8 cellular contexts compared by ENCODE assay signal in the genomic region with DNA sequence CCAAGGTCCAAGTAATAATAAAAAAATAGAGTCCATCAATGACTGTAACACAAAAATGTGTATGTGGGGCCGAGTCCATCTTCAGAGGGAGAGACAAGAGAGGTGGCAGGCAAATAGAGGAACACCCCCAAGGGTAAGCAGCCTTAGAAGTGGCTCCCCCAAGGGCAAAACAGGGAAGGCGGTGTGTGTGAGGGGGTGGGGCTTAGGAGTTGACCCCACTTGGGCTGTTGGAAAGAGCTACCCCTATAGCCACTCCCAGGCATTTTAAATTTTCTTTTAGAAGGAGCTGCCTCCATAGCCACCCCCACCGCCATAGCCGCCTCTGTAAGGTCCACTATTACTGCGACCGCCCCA. TPM values are rescaled to one million over a fixed set of nuclear protein-coding genes. Genes with fewer than 3 reads are reported as not detected.
DNase-seq lines count a peak whose midpoint lies in the region; ATAC-seq, FAIRE-seq and TF ChIP-seq lines count a peak whose summit lies in the region.

No MANE protein-coding gene starts in this region.

- H2AFZ ChIP-seq in PC-3 (ENCODE audit: low read length), result no peak overlapping the region

- H3K9me3 ChIP-seq in PC-3 (ENCODE audit: low read length) (no peaks in the 10 kb centered on the region), right lobe of liver (no peaks in the 10 kb centered on the region), tibial artery (no peaks in the 10 kb centered on the region)

- TF ChIP-seq CTCF in PC-3 (conservative IDR thresholded peaks at IDR 0.05; ENCODE audit: low read depth, low read length) (no peak), bronchial epithelial cell (IDR thresholded peaks at IDR 0.05; ENCODE audit: insufficient read depth, low read length, severe bottlenecking) (no peak), right lobe of liver (IDR thresholded peaks at IDR 0.05) (no peak), tibial artery (IDR thresholded peaks at IDR 0.05) (no peak)

- ATAC-seq in activated T-cell treated with anti-CD3 and anti-CD28 coated beads, Interleukin-2, amount 50 U/mL, for 4 hours, result no peak
- ATAC-seq in PC-3 (no peak), right lobe of liver (peak in 1 of 4 donors; percentile 2), GM21381 (IDR thresholded peaks at IDR 0.05; ENCODE audit: unreplicated experiment) (no peak)

- H3K4me3 Mint-ChIP-seq in activated T-cell treated with anti-CD3 and anti-CD28 coated beads, Interleukin-2, amount 50 U/mL, for 4 hours, result peak overlapping the region; percentile 94

- POLR2A ChIA-PET in PC-3 (lab: Charles Lee; ENCODE audit: unreplicated experiment), result no interaction called here

- peak overlapping the region; percentile 99 for H3K9ac ChIP-seq in PC-3 (ENCODE audit: low read length)

- no TSS peak for BruUV-seq in PC-3 (replicated peaks; lab: Mats Ljungman, UMichigan)

- TF ChIP-seq POLR2A in right lobe of liver (IDR thresholded peaks at IDR 0.05), result no peak

- no peaks in the 10 kb centered on the region for H3F3A ChIP-seq in PC-3 (ENCODE audit: low read length, unreplicated experiment)

- peak overlapping the region; percentile 98 for H3K4me2 ChIP-seq in PC-3 (ENCODE audit: low read length)

- peaks cover 58% of the 10 kb centered on the region for H3K79me2 ChIP-seq in PC-3 (ENCODE audit: low read length)

- H3K27me3 Mint-ChIP-seq in activated T-cell treated with anti-CD3 and anti-CD28 coated beads, Interleukin-2, amount 50 U/mL, for 4 hours (ENCODE audit: low read depth), result no peaks in the 10 kb centered on the region

- peaks cover 28% of the 10 kb centered on the region for H3K4me1 Mint-ChIP-seq in activated T-cell treated with anti-CD3 and anti-CD28 coated beads, Interleukin-2, amount 50 U/mL, for 4 hours (ENCODE audit: low read depth)

- no peaks in the 10 kb centered on the region for H3K9me2 ChIP-seq in PC-3 (replicated peaks; ENCODE audit: low read length)

- H4K20me1 ChIP-seq in PC-3 (ENCODE audit: low read length), result peaks cover 51% of the 10 kb centered on the region

- H3K27me3 ChIP-seq in PC-3 (ENCODE audit: low read length) (no peaks in the 10 kb centered on the region), bronchial epithelial cell (ENCODE audit: control insufficient read depth, insufficient read depth, low read length) (no peaks in the 10 kb centered on the region), right lobe of liver (no peaks in the 10 kb centered on the region), tibial artery (no peaks in the 10 kb centered on the region)

- WGBS in right lobe of liver (ENCODE audit: insufficient coverage, low coverage, low lambda C conversion rate, missing lambda C conversion rate), result 0% methylated on average over 5 of the region's 6 CpGs

- peak; percentile 10 for DNase-seq in activated T-cell treated with anti-CD3 and anti-CD28 coated beads, Interleukin-2, amount 50 U/mL, for 4 hours
- no peak for DNase-seq in activated T-cell treated with anti-CD3 and anti-CD28 coated beads, Interleukin-2, amount 50 U/mL, for 48 hours
- DNase-seq in PC-3, result peak; percentile 2
- peak; percentile 20 for DNase-seq in bronchial epithelial cell (ENCODE audit: low read depth)
- peak in 1 of 3 donors; percentile 52 for DNase-seq in right lobe of liver
- DNase-seq in tibial artery, result peak in 1 of 2 donors; percentile 23
- DNase-seq in NCI-H2081 treated with DMSO at 0.1 percent for 48 hours (lab: John Stamatoyannopoulos, UW), result no peak

- intact Hi-C loops in PC-3 (cut with micrococcal nuclease), result no loop called here
- intact Hi-C loops in right lobe of liver (cut with DNase I), result no loop called here
- intact Hi-C loops in tibial artery (cut with DNase I; ENCODE audit: low total_unique reads), result loop anchor here (10.0 kb wide), 1 partner anchor 282 kb away; a partner anchor contains a TSS

- H3K36me3 ChIP-seq in PC-3 (ENCODE audit: low read depth, low read length), result peaks cover 11% of the 10 kb centered on the region
- H3K36me3 ChIP-seq in bronchial epithelial cell (ENCODE audit: control insufficient read depth, insufficient read depth, low read length), result peaks cover 2% of the 10 kb centered on the region
- no peaks in the 10 kb centered on the region for H3K36me3 ChIP-seq in right lobe of liver
- H3K36me3 ChIP-seq in tibial artery, result peaks cover 0 to 4% (median 0%) of the 10 kb centered on the region in 3 donors

- H3K4me1 ChIP-seq in PC-3 (ENCODE audit: insufficient read depth, low read length), result peaks cover 18% of the 10 kb centered on the region
- H3K4me1 ChIP-seq in right lobe of liver, result peaks cover 0 to 20% (median 5%) of the 10 kb centered on the region in 4 donors
- H3K4me1 ChIP-seq in tibial artery, result peaks cover 0 to 42% (median 16%) of the 10 kb centered on the region in 4 donors

- peaks cover 20% of the 10 kb centered on the region for H3K36me3 Mint-ChIP-seq in activated T-cell treated with anti-CD3 and anti-CD28 coated beads, Interleukin-2, amount 50 U/mL, for 4 hours (ENCODE audit: insufficient read depth)

- H3K4me3 ChIP-seq in PC-3 (ENCODE audit: low read length) (peak overlapping the region; percentile 79), bronchial epithelial cell (ENCODE audit: low read depth, low read length) (peak overlapping the region; percentile 98), right lobe of liver (peak overlapping the region; percentile 79 to 83 (median 80)), tibial artery (peak overlapping the region; percentile 68 to 86)

- H3K27ac ChIP-seq in PC-3 (ENCODE audit: low read length) (no peak overlapping the region), right lobe of liver (peak overlapping the region; percentile 99), tibial artery (peak overlapping the region; percentile 96 to 99)

- H3K9me3 Mint-ChIP-seq in activated T-cell treated with anti-CD3 and anti-CD28 coated beads, Interleukin-2, amount 50 U/mL, for 4 hours, result no peaks in the 10 kb centered on the region

- CTCF ChIA-PET in PC-3 (lab: Charles Lee), result no interaction called here

- no peak for FAIRE-seq in bronchial epithelial cell (lab: Jason Lieb, UNC)

RNA-seq across cellular contexts. Expression of a gene that starts 1.3 kb away (rescaled TPM):
- total RNA-seq in activated T-cell treated with anti-CD3 and anti-CD28 coated beads, Interleukin-2, amount 50 U/mL, for 4 hours, result 10 to 100 TPM; 48.0 to 49.5 (median 48.6) TPM
- total RNA-seq in PC-3 (2014; rRNA removed) (13.0 and 14.9 TPM in 2 replicates), bronchial epithelial cell (18.3 and 22.1 TPM in 2 replicates), right lobe of liver (1 to 10 TPM; 3.6 to 9.8 (median 8.1) TPM)

RNA-seq across cellular contexts. Expression of a gene that starts 17.0 kb away (rescaled TPM):
- total RNA-seq in activated T-cell treated with anti-CD3 and anti-CD28 coated beads, Interleukin-2, amount 50 U/mL, for 4 hours, result 1 to 10 TPM; 2.0 to 2.9 (median 2.6) TPM
- total RNA-seq in PC-3 (2014; rRNA removed), result 2.9 and 4.0 TPM in 2 replicates
- 0.53 and 0.90 TPM in 2 replicates for total RNA-seq in bronchial epithelial cell
- 1 to 10 TPM; 1.9 to 8.5 (median 3.3) TPM for total RNA-seq in right lobe of liver

Comparison
In these comparisons a context has a peak if more than half of its experiments do, and no peak if none do; other contexts are left out.
1. DNase-seq: peak in activated T-cell treated with anti-CD3 and anti-CD28 coated beads, Interleukin-2, amount 50 U/mL, for 4 hours (single experiment), PC-3 (single experiment) and bronchial epithelial cell (single experiment); none in activated T-cell treated with anti-CD3 and anti-CD28 coated beads, Interleukin-2, amount 50 U/mL, for 48 hours (0 of 2) and NCI-H2081 treated with DMSO at 0.1 percent for 48 hours (single experiment).
2. Peak in every context shown above with its lines, with median percentiles within 50 percentile points of each other: H3K4me3 ChIP-seq.